25 cellular contexts compared by ENCODE assay signal in genomic region chr6:126181173-126181741, GRCh38.
DNase-seq lines count a peak whose midpoint lies in the region; ATAC-seq and TF ChIP-seq lines count a peak whose summit lies in the region.
"Had no signal": no experiment of that assay in that cellular context is flagged by ENCODE, and none has a peak within 500 bp of the region (broad histone marks: within the 10 kb centered on the region; RNA-seq: fewer than 3 reads in every experiment).

No MANE protein-coding gene starts in this region.

- TF ChIP-seq POLR2A in breast epithelium (IDR thresholded peaks at IDR 0.05): no peak

- H3K9me3 ChIP-seq in HUES6 (ENCODE audit: control insufficient read depth, insufficient read depth, low read depth, low read length) (no peaks in the 10 kb centered on the region), breast epithelium (no peaks in the 10 kb centered on the region), thoracic aorta (no peaks in the 10 kb centered on the region), lower lobe of right lung (no peaks in the 10 kb centered on the region)
- H3K9me3 ChIP-seq: adrenal gland, esophagus muscularis mucosa, HAP-1, ovary, upper lobe of right lung had no signal

- DNase-seq in breast epithelium (ENCODE audit: low spot score in 2 of 2): no peak
- DNase-seq in kidney tubule cell (ENCODE audit: low spot score): peak; percentile 22
- DNase-seq in thoracic aorta (ENCODE audit: low spot score): no peak
- DNase-seq in RKO (ENCODE audit: low spot score): no peak
- DNase-seq in lower lobe of right lung: no peak
- DNase-seq: activated CD4-positive, alpha-beta T cell treated with anti-CD3 and anti-CD28 coated beads, Interleukin-2, amount 10 ng/mL, durations not matched to agents 24 days and 14 days; activated gamma-delta T cell treated with Interleukin-2 at 50 U/mL for 16 hours; adrenal gland; caudate nucleus; naive B cell; NCI-H2081 treated with DMSO at 0.1 percent for 48 hours; NCI-H510A; ovary; SHP77; small intestine; stimulated activated CD4-positive, alpha-beta T cell treated with anti-CD3 and anti-CD28 coated beads, Interleukin-4, amount 100 ng/mL, for 1 hour; T-cell; upper lobe of right lung had no signal

- H3K9ac ChIP-seq in HUES6 (ENCODE audit: low read length): peak overlapping the region; percentile 55

- no peaks in the 10 kb centered on the region for H3K36me3 ChIP-seq in HUES6 (ENCODE audit: control insufficient read depth, insufficient read depth, low read length)
- no peaks in the 10 kb centered on the region for H3K36me3 ChIP-seq in breast epithelium
- H3K36me3 ChIP-seq in thoracic aorta: no peaks in the 10 kb centered on the region
- H3K36me3 ChIP-seq in lower lobe of right lung: no peaks in the 10 kb centered on the region
- H3K36me3 ChIP-seq: adrenal gland, esophagus muscularis mucosa, HAP-1, ovary, upper lobe of right lung had no signal

- H3K27ac ChIP-seq in HUES6 (ENCODE audit: low read depth, low read length) (peak overlapping the region; percentile 94), breast epithelium (peak overlapping the region; percentile 20 to 70), thoracic aorta (peak overlapping the region; percentile 70 to 76), lower lobe of right lung (no peak overlapping the region)
- H3K27ac ChIP-seq: adrenal gland, ovary, upper lobe of right lung had no signal

- ATAC-seq in thoracic aorta (ENCODE audit: insufficient number of reproducible peaks, low FRiP score, low read depth) (no peak), HG03457 (IDR thresholded peaks at IDR 0.05; ENCODE audit: unreplicated experiment) (no peak), HG03135 (IDR thresholded peaks at IDR 0.05; ENCODE audit: unreplicated experiment) (no peak), lower lobe of right lung (no peak)
- ATAC-seq: T-cell, upper lobe of right lung had no signal

- H3K4me1 ChIP-seq in HUES6 (ENCODE audit: control insufficient read depth, insufficient read depth, low read length) (peaks cover 27% of the 10 kb centered on the region), breast epithelium (no peaks in the 10 kb centered on the region), thoracic aorta (ENCODE audit: control insufficient read depth in 1 of 2, low read depth in 2 of 2) (peaks cover 27 to 47% of the 10 kb centered on the region in 2 donors), lower lobe of right lung (no peaks in the 10 kb centered on the region)
- H3K4me1 ChIP-seq: adrenal gland, upper lobe of right lung had no signal

- H3K4me3 ChIP-seq in HUES6 (ENCODE audit: low read depth, low read length): peak overlapping the region; percentile 35; the same call in 1 of the 2 replicates
- no peak overlapping the region for H3K4me3 ChIP-seq in breast epithelium
- H3K4me3 ChIP-seq in thoracic aorta: no peak overlapping the region
- no peak overlapping the region for H3K4me3 ChIP-seq in lower lobe of right lung
- H3K4me3 ChIP-seq: adrenal gland, esophagus muscularis mucosa, HAP-1, K562, lung, ovary, upper lobe of right lung had no signal

- TF ChIP-seq CTCF in breast epithelium (IDR thresholded peaks at IDR 0.05) (no peak), thoracic aorta (IDR thresholded peaks at IDR 0.05) (no peak), lower lobe of right lung (IDR thresholded peaks at IDR 0.05) (no peak)

- H3K27me3 ChIP-seq in HUES6 (ENCODE audit: control insufficient read depth, insufficient read depth, low read length) (no peaks in the 10 kb centered on the region), breast epithelium (no peaks in the 10 kb centered on the region), thoracic aorta (replicated peaks; ENCODE audit: insufficient read depth) (no peaks in the 10 kb centered on the region), lower lobe of right lung (ENCODE audit: low read depth) (no peaks in the 10 kb centered on the region)
- H3K27me3 ChIP-seq: adrenal gland, esophagus muscularis mucosa, ovary, upper lobe of right lung had no signal

- intact Hi-C loops in breast epithelium (cut with DNase I; ENCODE audit: low total_unique reads): no loop called here
- intact Hi-C loops in lower lobe of right lung (cut with DNase I): no loop called here
